ENCODE assay signal across 8 cellular contexts in genomic region chr14:23071244-23071974, GRCh38. TPM values are rescaled to one million over a fixed set of nuclear protein-coding genes. Genes with fewer than 3 reads are reported as not detected.
DNase-seq lines count a peak whose midpoint lies in the region; ATAC-seq and TF ChIP-seq lines count a peak whose summit lies in the region.

No MANE protein-coding gene starts in this region.

- H3K36me3 ChIP-seq in BE2C (peaks cover 56% of the 10 kb centered on the region), muscle layer of colon (ENCODE audit: insufficient read depth, low read length) (peaks cover 54% of the 10 kb centered on the region)

- ATAC-seq in GM19463 (IDR thresholded peaks at IDR 0.05; ENCODE audit: unreplicated experiment) = peak; percentile 92

- H3K27ac ChIP-seq in epithelial cell of prostate (peak overlapping the region; percentile 72), muscle layer of colon (ENCODE audit: low read depth, low read length) (peak overlapping the region; percentile 90)

- H3K4me3 ChIP-seq in BE2C (ENCODE audit: low read depth, low read length) (peak overlapping the region; percentile 99), muscle layer of colon (ENCODE audit: low read depth in 1 of 2, low read length in 2 of 2) (peak overlapping the region; percentile 50 to 73)

- peaks cover 23% of the 10 kb centered on the region for H3K4me1 ChIP-seq in BE2C
- H3K4me1 ChIP-seq in muscle layer of colon (ENCODE audit: insufficient read depth, low read length) = peaks cover 18% of the 10 kb centered on the region

- H3K9ac ChIP-seq in muscle layer of colon (ENCODE audit: low read length) = peak overlapping the region; percentile 80

- H3K27me3 ChIP-seq in BE2C (no peaks in the 10 kb centered on the region), muscle layer of colon (ENCODE audit: control insufficient read depth in 1 of 2, insufficient read depth in 2 of 2, low read length in 2 of 2) (no peaks in the 10 kb centered on the region)

- peak; percentile 89 for DNase-seq in BE2C
- peak; percentile 68 for DNase-seq in HT-29 (ENCODE audit: low spot score)
- DNase-seq in activated CD8-positive, alpha-beta memory T cell treated with anti-CD3 and anti-CD28 coated beads for 1 hour (ENCODE audit: extremely low read depth in 1 of 2, low read depth in 1 of 2) = peak; percentile 30 to 55
- DNase-seq in epithelial cell of prostate (ENCODE audit: low read depth, low spot score) = peak; percentile 72
- DNase-seq in stimulated activated CD8-positive, alpha-beta memory T cell treated with anti-CD3 and anti-CD28 coated beads, Interleukin-7, amount 100 ng/mL, for 24 hours (ENCODE audit: low read depth) = peak; percentile 51
- DNase-seq in kidney glomerular epithelial cell (lab: John Stamatoyannopoulos, UW) = no peak

- TF ChIP-seq CTCF in BE2C (IDR thresholded peaks at IDR 0.05; ENCODE audit: low read depth, low read length) = no peak

- H3K9me3 ChIP-seq in BE2C (no peaks in the 10 kb centered on the region), muscle layer of colon (ENCODE audit: low read length) (no peaks in the 10 kb centered on the region)

RNA-seq across cellular contexts. Expression of gene CDH24, which starts 14.1 kb away (rescaled TPM):
- polyA plus RNA-seq in BE2C (2012; ENCODE audit: insufficient read depth, insufficient read length, low read depth) = 135 TPM
- 11.4 and 15.0 TPM in 2 replicates for total RNA-seq in HT-29 (2014; rRNA removed; shearing (Covaris generic))

RNA-seq across cellular contexts. Expression of gene ACIN1, which starts 23.5 kb away (rescaled TPM):
- polyA plus RNA-seq in BE2C (2012; ENCODE audit: insufficient read depth, insufficient read length, low read depth) = 198 TPM
- 59.1 and 64.4 TPM in 2 replicates for total RNA-seq in HT-29 (2014; rRNA removed; shearing (Covaris generic))

RNA-seq across cellular contexts. Expression of gene C14orf119, which starts 23.9 kb away (rescaled TPM):
- 59.7 TPM for polyA plus RNA-seq in BE2C (2012; ENCODE audit: insufficient read depth, insufficient read length, low read depth)
- total RNA-seq in HT-29 (2014; rRNA removed; shearing (Covaris generic)) = 31.4 and 36.3 TPM in 2 replicates

RNA-seq across cellular contexts. Expression of gene PSMB11, which starts 29.4 kb away (rescaled TPM):
- polyA plus RNA-seq in BE2C (2012; ENCODE audit: insufficient read depth, insufficient read length, low read depth) = not detected
- not detected in 2 replicates for total RNA-seq in HT-29 (2014; rRNA removed; shearing (Covaris generic))

RNA-seq across cellular contexts. Expression of gene CIROP, which starts 33.4 kb away (rescaled TPM):
- polyA plus RNA-seq in BE2C (2012; ENCODE audit: insufficient read depth, insufficient read length, low read depth) = not detected
- total RNA-seq in HT-29 (2014; rRNA removed; shearing (Covaris generic)) = not detected in 2 replicates
